In genomic region chr5:179265529-179266290, GRCh38 we compare ENCODE assay signal across 8 cellular contexts.
A peak's percentile ranks its signal among the peaks of the same experiment; 100 is the strongest.
DNase-seq lines count a peak whose midpoint lies in the region; ATAC-seq and TF ChIP-seq lines count a peak whose summit lies in the region.

No MANE protein-coding gene starts in this region.

- peaks cover 4 to 7% of the 10 kb centered on the region in 2 donors for H3K4me1 ChIP-seq in left lung
- H3K4me1 ChIP-seq in subcutaneous abdominal adipose tissue (ENCODE audit: control insufficient read depth in 5 of 5, insufficient read depth in 5 of 5, low read length in 5 of 5) = peaks cover 13 to 73% (median 64%) of the 10 kb centered on the region in 5 donors

- ATAC-seq in left lung = peak; percentile 82
- no peak for ATAC-seq in GM19455 (IDR thresholded peaks at IDR 0.05; ENCODE audit: unreplicated experiment)

- intact Hi-C loops in left lung (cut with DNase I) = no loop called here

- H3K27me3 ChIP-seq in left lung (peaks cover 0 to 46% of the 10 kb centered on the region in 2 donors), subcutaneous abdominal adipose tissue (ENCODE audit: control insufficient read depth in 5 of 5, insufficient read depth in 4 of 5, low read length in 5 of 5) (no peaks in the 10 kb centered on the region)

- no peak for TF ChIP-seq CTCF in cardiac fibroblast (IDR thresholded peaks at IDR 0.05; ENCODE audit: low read depth, low read length)
- TF ChIP-seq CTCF in left lung (IDR thresholded peaks at IDR 0.05) = no peak

- peak overlapping the region in 1 of 5 donors; percentile 35 for H3K9ac ChIP-seq in subcutaneous abdominal adipose tissue (ENCODE audit: low read length in 5 of 5)

- no peaks in the 10 kb centered on the region for H3K9me3 ChIP-seq in left lung
- H3K9me3 ChIP-seq in subcutaneous abdominal adipose tissue (ENCODE audit: control insufficient read depth in 5 of 5, low read length in 5 of 5) = no peaks in the 10 kb centered on the region

- H3K36me3 ChIP-seq in left lung (no peaks in the 10 kb centered on the region), subcutaneous abdominal adipose tissue (ENCODE audit: control insufficient read depth in 5 of 5, insufficient read depth in 5 of 5, low read length in 5 of 5) (peaks cover 0 to 7% (median under 1%) of the 10 kb centered on the region in 5 donors)

- H3K4me3 ChIP-seq in cardiac fibroblast (replicated peaks in 1 of 2; ENCODE audit: low read depth in 2 of 2, low read length in 2 of 2) (no peak overlapping the region), left lung (no peak overlapping the region), subcutaneous abdominal adipose tissue (ENCODE audit: low read depth in 1 of 5, low read length in 5 of 5) (peak overlapping the region in 2 of 5 donors; percentile 14 to 40)

- peak overlapping the region; percentile 35 to 78 for H3K27ac ChIP-seq in left lung
- H3K27ac ChIP-seq in subcutaneous abdominal adipose tissue (ENCODE audit: low read depth, low read length) = peak overlapping the region; percentile 80

- DNase-seq in HS-5 (ENCODE audit: low read depth) = peak; percentile 94
- peak; percentile 99 for DNase-seq in cardiac fibroblast (ENCODE audit: low read depth in 2 of 2)
- DNase-seq in left lung = peak; percentile 86
- DNase-seq in cerebellum (ENCODE audit: low spot score) = no peak
- DNase-seq in Kasumi-1 (lab: John Stamatoyannopoulos, UW) = no peak
- no peak for DNase-seq in hippocampal formation (lab: John Stamatoyannopoulos, UW)

Comparison
In these comparisons a context has a peak if more than half of its experiments do, and no peak if none do; other contexts are left out.
1. DNase-seq: peak in HS-5 (single experiment), cardiac fibroblast (2 of 2) and left lung (2 of 2); none in cerebellum (single experiment), Kasumi-1 (0 of 2) and hippocampal formation (0 of 2).